12 cellular contexts compared by ENCODE assay signal in genomic region chr9:124863371-124863831, GRCh38. TPM values are rescaled to one million over a fixed set of nuclear protein-coding genes. Genes with fewer than 3 reads are reported as not detected.
DNase-seq lines count a peak whose midpoint lies in the region; ATAC-seq and TF ChIP-seq lines count a peak whose summit lies in the region.
"Had no signal": no experiment of that assay in that cellular context is flagged by ENCODE, and none has a peak within 500 bp of the region (broad histone marks: within the 10 kb centered on the region; RNA-seq: fewer than 3 reads in every experiment).

No MANE protein-coding gene starts in this region.

- no peak for DNase-seq in Right ventricle myocardium inferior (ENCODE audit: missing footprints)
- no peak for DNase-seq in left cardiac atrium
- no peak for DNase-seq in activated CD4-positive, alpha-beta memory T cell treated with anti-CD3 and anti-CD28 coated beads, Interleukin-2, amount 10 ng/mL, durations not matched to agents 7 days and 5 days
- peak; percentile 33 for DNase-seq in kidney tubule cell (ENCODE audit: low spot score)
- DNase-seq in upper lobe of right lung: no peak
- no peak for DNase-seq in SW 1271 (lab: John Stamatoyannopoulos, UW)
- DNase-seq in mucosa of gallbladder (ENCODE audit: low spot score): no peak
- DNase-seq: amniotic stem cell had no signal

- intact Hi-C loops in Right ventricle myocardium inferior (cut with DNase I): loop anchor here (10.0 kb wide), 1 partner anchor 511 kb away; no protein-coding TSS in a partner anchor
- intact Hi-C loops in left cardiac atrium (cut with DNase I): no loop called here
- intact Hi-C loops in upper lobe of right lung (cut with DNase I): no loop called here

- H3K36me3 ChIP-seq in upper lobe of right lung: peaks cover 26% of the 10 kb centered on the region

- TF ChIP-seq CTCF in upper lobe of right lung (IDR thresholded peaks at IDR 0.05): no peak

- H3K27ac ChIP-seq in upper lobe of right lung: peak overlapping the region; percentile 93
- H3K27ac ChIP-seq: SJSA1 had no signal

- H3K4me1 ChIP-seq in upper lobe of right lung: peaks cover 36% of the 10 kb centered on the region

- CTCF ChIA-PET in activated CD4-positive, alpha-beta memory T cell treated with anti-CD3 and anti-CD28 coated beads, Interleukin-2, amount 10 ng/mL, durations not matched to agents 7 days and 5 days (lab: Charles Lee): interaction anchor here (1.2 to 3.2 kb wide), 4 partner anchors 11 to 263 kb away, joined by 3 to 36 read pairs (median 6); partner anchors contain the start of gene WDR38

- H3K27me3 ChIP-seq in upper lobe of right lung: no peaks in the 10 kb centered on the region
- H3K27me3 ChIP-seq: hepatocyte, SJSA1 had no signal

- H3K4me3 ChIP-seq in upper lobe of right lung: peak overlapping the region; percentile 94
- H3K4me3 ChIP-seq: hepatocyte, SJSA1 had no signal

- H3K9me3 Mint-ChIP-seq in activated CD4-positive, alpha-beta memory T cell treated with anti-CD3 and anti-CD28 coated beads, Interleukin-2, amount 10 ng/mL, durations not matched to agents 7 days and 5 days: no peaks in the 10 kb centered on the region

- POLR2A ChIA-PET in activated CD4-positive, alpha-beta memory T cell treated with anti-CD3 and anti-CD28 coated beads, Interleukin-2, amount 10 ng/mL, durations not matched to agents 7 days and 5 days (lab: Charles Lee): interaction anchor here (3.6 to 7.1 kb wide), 3 partner anchors 9 to 378 kb away, joined by 31 to 210 read pairs (median 34); partner anchors contain the start of genes HSPA5 and WDR38

- no peaks in the 10 kb centered on the region for H3K9me3 ChIP-seq in upper lobe of right lung
- H3K9me3 ChIP-seq: SJSA1 had no signal

- peak overlapping the region; percentile 40 for H3K4me3 Mint-ChIP-seq in activated CD4-positive, alpha-beta memory T cell treated with anti-CD3 and anti-CD28 coated beads, Interleukin-2, amount 10 ng/mL, durations not matched to agents 7 days and 5 days

- peak; percentile 21 for ATAC-seq in Right ventricle myocardium inferior
- no peak for ATAC-seq in left cardiac atrium
- ATAC-seq in upper lobe of right lung: peak; percentile 20
- ATAC-seq in HG02571 (IDR thresholded peaks at IDR 0.05; ENCODE audit: unreplicated experiment): no peak

- peaks cover 34% of the 10 kb centered on the region for H3K36me3 Mint-ChIP-seq in activated CD4-positive, alpha-beta memory T cell treated with anti-CD3 and anti-CD28 coated beads, Interleukin-2, amount 10 ng/mL, durations not matched to agents 7 days and 5 days (ENCODE audit: low read depth)

- peaks cover 54% of the 10 kb centered on the region for H3K4me1 Mint-ChIP-seq in activated CD4-positive, alpha-beta memory T cell treated with anti-CD3 and anti-CD28 coated beads, Interleukin-2, amount 10 ng/mL, durations not matched to agents 7 days and 5 days

- peak overlapping the region; percentile 25 for H3K27ac Mint-ChIP-seq in activated CD4-positive, alpha-beta memory T cell treated with anti-CD3 and anti-CD28 coated beads, Interleukin-2, amount 10 ng/mL, durations not matched to agents 7 days and 5 days

- H3K27me3 Mint-ChIP-seq in activated CD4-positive, alpha-beta memory T cell treated with anti-CD3 and anti-CD28 coated beads, Interleukin-2, amount 10 ng/mL, durations not matched to agents 7 days and 5 days: no peaks in the 10 kb centered on the region

RNA-seq across cellular contexts. Expression of gene ARPC5L, which starts 1.5 kb away (rescaled TPM):
- total RNA-seq in Right ventricle myocardium inferior: 41.8 TPM
- 10 to 100 TPM; 31.3 to 41.6 TPM for total RNA-seq in left cardiac atrium
- total RNA-seq in activated CD4-positive, alpha-beta memory T cell treated with anti-CD3 and anti-CD28 coated beads, Interleukin-2, amount 10 ng/mL, durations not matched to agents 7 days and 5 days: 10 to 100 TPM; 76.6 to 79.4 TPM
- total RNA-seq in upper lobe of right lung: 42.1 TPM
- 33.7 TPM for total RNA-seq in mucosa of gallbladder

RNA-seq across cellular contexts. Expression of gene RPL35, which starts 1.6 kb away (rescaled TPM):
- total RNA-seq in Right ventricle myocardium inferior (752 TPM), left cardiac atrium (100 to 1,000 TPM; 814 to 826 TPM), upper lobe of right lung (794 TPM), mucosa of gallbladder (704 TPM)
- total RNA-seq in activated CD4-positive, alpha-beta memory T cell treated with anti-CD3 and anti-CD28 coated beads, Interleukin-2, amount 10 ng/mL, durations not matched to agents 7 days and 5 days: 1,000 to 10,000 TPM; 1,297 to 1,317 TPM

RNA-seq across cellular contexts. Expression of gene WDR38, which starts 10.1 kb away (rescaled TPM):
- not detected for total RNA-seq in Right ventricle myocardium inferior
- not detected for total RNA-seq in left cardiac atrium
- total RNA-seq in activated CD4-positive, alpha-beta memory T cell treated with anti-CD3 and anti-CD28 coated beads, Interleukin-2, amount 10 ng/mL, durations not matched to agents 7 days and 5 days: not detected
- not detected for total RNA-seq in upper lobe of right lung
- not detected for total RNA-seq in mucosa of gallbladder
- total RNA-seq: hepatocyte, HT1080, SJSA1 had no signal

Comparison
In these comparisons a context has a peak if more than half of its experiments do, and no peak if none do; other contexts are left out.
1. ATAC-seq: peak in Right ventricle myocardium inferior (single experiment) and upper lobe of right lung (single experiment); none in left cardiac atrium (0 of 2) and HG02571 (single experiment).